In genomic region chr3:52890735-52891134, GRCh38 we compare ENCODE assay signal across 12 cellular contexts. TPM values are rescaled to one million over a fixed set of nuclear protein-coding genes. Genes with fewer than 3 reads are reported as not detected.
DNase-seq lines count a peak whose midpoint lies in the region; ATAC-seq and TF ChIP-seq lines count a peak whose summit lies in the region.
"Had no signal": no experiment of that assay in that cellular context is flagged by ENCODE, and none has a peak within 500 bp of the region (broad histone marks: within the 10 kb centered on the region; RNA-seq: fewer than 3 reads in every experiment).

No MANE protein-coding gene starts in this region.

- H3K27ac ChIP-seq in coronary artery = peak overlapping the region; percentile 2 to 4

- no peaks in the 10 kb centered on the region for H3K27me3 ChIP-seq in H7 (ENCODE audit: control insufficient read depth, insufficient read depth, low read length)

- DNase-seq in H7 (peak; percentile 3), coronary artery (ENCODE audit: low spot score) (no peak), cerebellum (ENCODE audit: low spot score) (no peak), NCI-H1930 (lab: John Stamatoyannopoulos, UW) (no peak)
- DNase-seq in activated CD4-positive, CD25-positive, alpha-beta regulatory T cell treated with anti-CD3 and anti-CD28 coated beads, Interleukin-2, amount 50 U/mL, for 72 hours = peak; percentile 45
- DNase-seq in stimulated activated CD8-positive, alpha-beta memory T cell treated with anti-CD3 and anti-CD28 coated beads, Interleukin-2, amount 100 ng/mL, for 48 hours (ENCODE audit: low read depth in 2 of 2) = peak; percentile 16 to 26
- DNase-seq: DMS53; effector CD8-positive, alpha-beta T cell; mesenchymal stem cell; NCI-H1105 treated with DMSO at 0.1 percent for 48 hours had no signal

- no peak for TF ChIP-seq CTCF in coronary artery (IDR thresholded peaks at IDR 0.05)

- no peak overlapping the region for H3K4me3 ChIP-seq in H7 (ENCODE audit: insufficient read depth, low read depth, low read length)
- no peak overlapping the region for H3K4me3 ChIP-seq in coronary artery

- peaks cover 2% of the 10 kb centered on the region for H3K36me3 ChIP-seq in H7 (replicated peaks; ENCODE audit: control insufficient read depth, insufficient read depth, low read length)

- ATAC-seq in GM19351 (IDR thresholded peaks at IDR 0.05; ENCODE audit: unreplicated experiment) = no peak

RNA-seq across cellular contexts. Expression of gene STIMATE, which starts 6.6 kb away (rescaled TPM):
- total RNA-seq in H7 (2014; rRNA removed; shearing (Covaris generic)) = 10.9 and 19.3 TPM in 2 replicates
- total RNA-seq in cerebellum = 11.3 TPM

RNA-seq across cellular contexts. Expression of gene MUSTN1, which starts 55.9 kb away (rescaled TPM):
- 0.63 and 0.97 TPM in 2 replicates for total RNA-seq in H7 (2014; rRNA removed; shearing (Covaris generic))
- total RNA-seq in cerebellum = 0.82 TPM
- total RNA-seq: progenitor cell of endocrine pancreas had no signal

Comparison
In these comparisons a context has a peak if more than half of its experiments do, and no peak if none do; other contexts are left out.
1. DNase-seq: peak in H7 (single experiment), activated CD4-positive, CD25-positive, alpha-beta regulatory T cell treated with anti-CD3 and anti-CD28 coated beads, Interleukin-2, amount 50 U/mL, for 72 hours (single experiment) and stimulated activated CD8-positive, alpha-beta memory T cell treated with anti-CD3 and anti-CD28 coated beads, Interleukin-2, amount 100 ng/mL, for 48 hours (2 of 2); none in coronary artery (single experiment), cerebellum (single experiment) and NCI-H1930 (0 of 2).